Comparison of ENCODE assay signal across 8 cellular contexts in the genomic region with DNA sequence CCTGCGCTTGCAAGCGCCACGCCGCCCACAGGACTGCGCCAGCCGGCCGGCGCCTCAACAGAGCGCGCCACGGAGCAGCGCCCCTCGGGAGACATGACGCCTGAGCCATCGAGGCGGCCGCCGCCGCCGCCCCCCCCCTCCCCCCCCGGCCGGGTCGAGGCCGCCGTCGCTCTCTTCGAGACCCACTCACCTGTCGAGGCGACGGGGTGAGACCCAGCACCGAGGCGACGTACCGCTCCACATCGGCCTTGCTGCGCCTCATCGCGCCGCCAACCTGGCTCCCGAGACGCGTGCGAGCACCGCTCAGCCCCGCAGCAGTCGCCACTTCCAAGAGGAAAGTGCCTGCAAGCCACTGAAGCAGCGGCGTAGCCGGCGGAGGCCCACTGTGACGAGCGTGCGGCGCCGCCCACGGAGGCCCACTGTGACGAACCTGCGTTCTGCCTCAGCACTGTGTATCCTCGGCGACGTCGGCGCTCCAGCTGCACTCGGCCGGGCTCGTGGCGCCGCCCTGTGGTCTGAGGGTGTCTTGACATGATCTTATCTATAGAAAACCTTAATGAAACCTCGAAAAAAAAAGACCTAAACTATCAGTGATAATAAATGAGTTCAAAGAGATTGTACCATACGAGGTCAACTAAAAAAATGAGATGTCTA. TPM values are rescaled to one million over a fixed set of nuclear protein-coding genes. Genes with fewer than 3 reads are reported as not detected.
DNase-seq lines count a peak whose midpoint lies in the region; ATAC-seq, FAIRE-seq and TF ChIP-seq lines count a peak whose summit lies in the region.
"Not testable (repeated sequence)": the region's sequence is repeated elsewhere in the genome, so short reads cannot be mapped to it uniquely, and the experiment has no call there.

Gene RGPD6, minus strand, starts transcription at position 460 of the 654 bp plus-strand sequence. Its CDS starts 198 bp downstream, at position 262.

- not testable (repeated sequence) for H3K27ac ChIP-seq in CD8-positive, alpha-beta T cell (ENCODE audit: low read depth, low read length); right lobe of liver

- not testable (repeated sequence) for H3K4me1 Mint-ChIP-seq in CD8-positive, alpha-beta T cell (ENCODE audit: low read depth); activated CD8-positive, alpha-beta T cell treated with anti-CD3 and anti-CD28 coated beads, Interleukin-2, amount 10 ng/mL, durations not matched to agents 7 days and 5 days (ENCODE audit: low read depth)

- H3K27ac Mint-ChIP-seq in CD8-positive, alpha-beta T cell; activated CD8-positive, alpha-beta T cell treated with anti-CD3 and anti-CD28 coated beads, Interleukin-2, amount 10 ng/mL, durations not matched to agents 7 days and 5 days: not testable (repeated sequence)

- H3K9me3 ChIP-seq in CD8-positive, alpha-beta T cell (ENCODE audit: low read length); right lobe of liver: not testable (repeated sequence)

- TF ChIP-seq CTCF in CD8-positive, alpha-beta T cell (IDR thresholded peaks at IDR 0.05); right lobe of liver (IDR thresholded peaks at IDR 0.05): not testable (repeated sequence)

- not testable (repeated sequence) for H3K4me3 Mint-ChIP-seq in CD8-positive, alpha-beta T cell; activated CD8-positive, alpha-beta T cell treated with anti-CD3 and anti-CD28 coated beads, Interleukin-2, amount 10 ng/mL, durations not matched to agents 7 days and 5 days

- no CpG with 5 or more reads among the region's 70 CpGs for WGBS in right lobe of liver (ENCODE audit: insufficient coverage, low coverage, low lambda C conversion rate, missing lambda C conversion rate)

- H3K27me3 Mint-ChIP-seq in CD8-positive, alpha-beta T cell (ENCODE audit: low read depth); activated CD8-positive, alpha-beta T cell treated with anti-CD3 and anti-CD28 coated beads, Interleukin-2, amount 10 ng/mL, durations not matched to agents 7 days and 5 days (ENCODE audit: low read depth): not testable (repeated sequence)

- intact Hi-C loops in CD8-positive, alpha-beta T cell (cut with DNase I, micrococcal nuclease); right lobe of liver (cut with DNase I): not testable (repeated sequence)

- POLR2A ChIA-PET in CD8-positive, alpha-beta T cell (lab: Charles Lee); activated CD8-positive, alpha-beta T cell treated with anti-CD3 and anti-CD28 coated beads, Interleukin-2, amount 10 ng/mL, durations not matched to agents 7 days and 5 days (lab: Charles Lee): not testable (repeated sequence)

- peak; percentile 99 for ATAC-seq in CD8-positive, alpha-beta T cell
- ATAC-seq in GM19452 (IDR thresholded peaks at IDR 0.05; ENCODE audit: unreplicated experiment) (peak; percentile 97), HG02763 (IDR thresholded peaks at IDR 0.05; ENCODE audit: unreplicated experiment) (peak; percentile 97), HG03469 (IDR thresholded peaks at IDR 0.05; ENCODE audit: unreplicated experiment) (peak; percentile 94), right lobe of liver (peak; percentile 100)
- peak; percentile 100 for ATAC-seq in activated CD8-positive, alpha-beta T cell treated with anti-CD3 and anti-CD28 coated beads, Interleukin-2, amount 10 ng/mL, durations not matched to agents 7 days and 5 days

- not testable (repeated sequence) for H3K4me3 ChIP-seq in CD8-positive, alpha-beta T cell (ENCODE audit: low read depth, low read length); right lobe of liver
- peak within 1 kb of the TSS; percentile 11 for H3K4me3 ChIP-seq in skeletal muscle cell (ENCODE audit: low read depth, low read length)

- peak in 1 of 7 experiments; percentile 18 for DNase-seq in CD8-positive, alpha-beta T cell
- DNase-seq in activated CD8-positive, alpha-beta T cell treated with anti-CD3 and anti-CD28 coated beads, Interleukin-2, amount 10 ng/mL, durations not matched to agents 7 days and 5 days; skeletal muscle cell (ENCODE audit: low read depth): not testable (repeated sequence)
- peak in 1 of 3 donors; percentile 13 for DNase-seq in right lobe of liver

- H3K4me1 ChIP-seq in CD8-positive, alpha-beta T cell (ENCODE audit: insufficient read depth, low read length); right lobe of liver: not testable (repeated sequence)

- H3K9me3 Mint-ChIP-seq in CD8-positive, alpha-beta T cell; activated CD8-positive, alpha-beta T cell treated with anti-CD3 and anti-CD28 coated beads, Interleukin-2, amount 10 ng/mL, durations not matched to agents 7 days and 5 days (ENCODE audit: insufficient read depth): not testable (repeated sequence)

- TF ChIP-seq POLR2A in right lobe of liver (IDR thresholded peaks at IDR 0.05): not testable (repeated sequence)

- peak; percentile 96 for FAIRE-seq in endometrium (lab: Jason Lieb, UNC)

- CTCF ChIA-PET in CD8-positive, alpha-beta T cell (lab: Charles Lee); activated CD8-positive, alpha-beta T cell treated with anti-CD3 and anti-CD28 coated beads, Interleukin-2, amount 10 ng/mL, durations not matched to agents 7 days and 5 days (lab: Charles Lee): not testable (repeated sequence)

- not testable (repeated sequence) for H3K27me3 ChIP-seq in CD8-positive, alpha-beta T cell (ENCODE audit: insufficient read depth, low read length); right lobe of liver

- not testable (repeated sequence) for H3K36me3 Mint-ChIP-seq in CD8-positive, alpha-beta T cell; activated CD8-positive, alpha-beta T cell treated with anti-CD3 and anti-CD28 coated beads, Interleukin-2, amount 10 ng/mL, durations not matched to agents 7 days and 5 days (ENCODE audit: low read depth)

- H3K36me3 ChIP-seq in CD8-positive, alpha-beta T cell (ENCODE audit: insufficient read depth, low read length); right lobe of liver: not testable (repeated sequence)

RNA-seq across cellular contexts. Expression of gene RGPD6, which starts in this region (rescaled TPM):
- 100 to 1,000 TPM in 1 of 2 experiments, 10 to 100 TPM in 1; 96.8 to 288 TPM for total RNA-seq in CD8-positive, alpha-beta T cell
- total RNA-seq in activated CD8-positive, alpha-beta T cell treated with anti-CD3 and anti-CD28 coated beads, Interleukin-2, amount 10 ng/mL, durations not matched to agents 7 days and 5 days: 1 to 10 TPM; 7.0 to 9.4 TPM
- 10 to 100 TPM in 3 of 6 experiments, 1 to 10 TPM in 3; 7.1 to 19.1 (median 10.5) TPM for total RNA-seq in right lobe of liver

Comparison
In these comparisons a context has a peak if more than half of its experiments do, and no peak if none do; other contexts are left out.
1. RNA of gene RGPD6 (total RNA-seq): 96.8 to 288 TPM in CD8-positive, alpha-beta T cell; 7.1 to 19.1 TPM in right lobe of liver and 7.0 to 9.4 TPM in activated CD8-positive, alpha-beta T cell treated with anti-CD3 and anti-CD28 coated beads, Interleukin-2, amount 10 ng/mL, durations not matched to agents 7 days and 5 days; every median in the first group is over 4 times any median in the second.
2. Peak in every context shown above with its lines, with median percentiles within 50 percentile points of each other: ATAC-seq.